ENCODE assay signal across 2 cellular contexts in the genomic region with DNA sequence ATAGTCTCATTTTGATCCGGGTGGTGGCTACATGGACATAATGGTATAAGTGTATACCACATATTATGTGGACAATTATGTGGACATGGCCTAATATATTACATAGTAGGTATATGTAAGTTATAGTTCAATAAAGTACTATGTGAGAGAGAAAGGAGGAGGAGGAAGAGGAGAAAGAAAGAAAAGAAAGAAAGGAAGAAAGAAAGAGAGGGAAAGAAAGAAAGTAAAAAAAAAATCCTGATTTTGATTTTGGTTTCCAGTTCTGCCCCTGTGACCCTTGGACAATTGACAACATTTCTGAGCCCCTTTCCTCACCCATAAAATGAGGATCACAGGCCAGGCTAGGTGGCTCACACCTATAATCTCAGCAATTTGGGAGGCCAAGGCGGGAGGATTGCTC.
TF ChIP-seq lines count a peak whose summit lies in the region.

No MANE protein-coding gene starts in this region.

TF ChIP-seq in HCT116, 20 proteins besides CTCF, POLR2A, EP300 and RAD21:
- TF ChIP-seq POLR2AphosphoS5 (IDR thresholded peaks at IDR 0.05; ENCODE audit: low read depth, low read length), result no peak
- TF ChIP-seq ZFX (IDR thresholded peaks at IDR 0.05), result no peak
- TF ChIP-seq ZNF274 (IDR thresholded peaks at IDR 0.05; ENCODE audit: low read depth, low read length), result no peak
- no peak for TF ChIP-seq ATF3 (IDR thresholded peaks at IDR 0.05)
- TF ChIP-seq EZH2phosphoT487 (IDR thresholded peaks at IDR 0.05; ENCODE audit: borderline replicate concordance), result no peak
- no peak for TF ChIP-seq CBX3 (IDR thresholded peaks at IDR 0.05; ENCODE audit: low read depth)
- TF ChIP-seq SRF (IDR thresholded peaks at IDR 0.05; ENCODE audit: low read depth), result no peak

TF ChIP-seq in GM12878, 131 proteins besides CTCF, POLR2A, EP300 and RAD21:
- TF ChIP-seq, protein P1, sequence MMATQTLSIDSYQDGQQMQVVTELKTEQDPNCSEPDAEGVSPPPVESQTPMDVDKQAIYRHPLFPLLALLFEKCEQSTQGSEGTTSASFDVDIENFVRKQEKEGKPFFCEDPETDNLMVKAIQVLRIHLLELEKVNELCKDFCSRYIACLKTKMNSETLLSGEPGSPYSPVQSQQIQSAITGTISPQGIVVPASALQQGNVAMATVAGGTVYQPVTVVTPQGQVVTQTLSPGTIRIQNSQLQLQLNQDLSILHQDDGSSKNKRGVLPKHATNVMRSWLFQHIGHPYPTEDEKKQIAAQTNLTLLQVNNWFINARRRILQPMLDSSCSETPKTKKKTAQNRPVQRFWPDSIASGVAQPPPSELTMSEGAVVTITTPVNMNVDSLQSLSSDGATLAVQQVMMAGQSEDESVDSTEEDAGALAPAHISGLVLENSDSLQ (IDR thresholded peaks at IDR 0.05), result no peak
- TF ChIP-seq NFXL1 (IDR thresholded peaks at IDR 0.05; ENCODE audit: borderline replicate concordance), result no peak
- TF ChIP-seq MYC (IDR thresholded peaks at IDR 0.05; ENCODE audit: insufficient read depth, insufficient read length, insufficient replicate concordance, low read length, severe bottlenecking), result no peak
- no peak for TF ChIP-seq SRF (IDR thresholded peaks at IDR 0.05; ENCODE audit: low read depth in 2 of 2, low read length in 2 of 2)
